In the genomic region with DNA sequence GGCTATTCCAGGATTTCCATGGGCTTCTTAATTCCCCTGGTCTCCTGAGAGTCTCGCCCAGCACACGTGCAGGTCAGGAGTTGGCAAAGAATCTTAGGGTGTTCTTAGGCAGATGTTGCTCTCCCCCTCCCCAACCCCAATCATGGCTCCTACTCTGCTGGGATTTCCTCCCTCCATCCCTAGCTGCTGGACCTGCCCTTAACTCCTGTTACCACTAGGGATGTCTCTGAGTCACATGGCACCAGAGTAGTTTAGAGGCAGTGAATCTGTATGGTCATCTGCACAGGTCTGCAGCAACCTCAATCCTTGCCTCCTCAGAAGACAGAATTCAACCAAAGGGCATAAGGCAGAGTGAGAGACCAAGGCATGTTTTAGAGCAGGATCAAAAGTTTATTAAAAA, we compare ENCODE assay signal across 20 cellular contexts. TPM values are rescaled to one million over a fixed set of nuclear protein-coding genes. Genes with fewer than 3 reads are reported as not detected.
DNase-seq lines count a peak whose midpoint lies in the region; ATAC-seq, FAIRE-seq and TF ChIP-seq lines count a peak whose summit lies in the region.
"Had no signal": no experiment of that assay in that cellular context is flagged by ENCODE, and none has a peak within 500 bp of the region (broad histone marks: within the 10 kb centered on the region; RNA-seq: fewer than 3 reads in every experiment).

No MANE protein-coding gene starts in this region.

- FAIRE-seq in A549 (lab: Jason Lieb, UNC) (no peak), H54 (lab: Jason Lieb, UNC) (no peak)

- CTCF ChIA-PET in A549 (lab: Yijun Ruan, JAX) = interaction anchor here (0.6 to 2.7 kb wide), 3 partner anchors 13 to 136 kb away, joined by 3 to 10 read pairs (median 8); no protein-coding TSS in a partner anchor
- CTCF ChIA-PET in WTC11 (lab: Charles Lee) = interaction anchor here (0.6 to 1.0 kb wide), 4 partner anchors 16 to 139 kb away, joined by 3 to 5 read pairs (median 3); a partner anchor contains a TSS

- intact Hi-C loops in heart right ventricle (cut with DNase I) = no loop called here

- H3K9me3 ChIP-seq in A549 (no peaks in the 10 kb centered on the region), SJCRH30 (replicated peaks) (no peaks in the 10 kb centered on the region), heart right ventricle (peaks cover 0 to 20% (median 0%) of the 10 kb centered on the region in 11 donors)
- H3K9me3 ChIP-seq: transverse colon had no signal

- whole genome bisulfite sequencing in A549 (ENCODE audit: missing lambda C conversion rate) = 97% methylated on average over 2 of the region's 2 CpGs
- WGBS in heart right ventricle, 2 donors = 89 to 97% methylated on average over 2 of the region's 2 CpGs

- H3K36me3 ChIP-seq in SJCRH30 (no peaks in the 10 kb centered on the region), heart right ventricle (no peaks in the 10 kb centered on the region)
- H3K36me3 ChIP-seq: heart left ventricle, transverse colon had no signal

- peaks cover 9% of the 10 kb centered on the region for H3K36me3 Mint-ChIP-seq in WTC11

- DNase-seq in A549 (ENCODE audit: low read depth in 1 of 2, low spot score in 1 of 2) = peak in 1 of 2 experiments; percentile 35
- peak; percentile 42 for DNase-seq in H54 (ENCODE audit: insufficient read length, low spot score)
- DNase-seq in WTC11 (ENCODE audit: low spot score) = no peak
- DNase-seq in foreskin keratinocyte = no peak
- DNase-seq in SJCRH30 = no peak
- DNase-seq in heart right ventricle = no peak
- no peak for DNase-seq in NK-92 treated with Interleukin-12 subunit alpha and Interleukin-12 subunit beta, amount 100 ng/mL, for 24 hours (lab: John Stamatoyannopoulos, UW)
- no peak for DNase-seq in retina
- DNase-seq: activated CD4-positive, alpha-beta memory T cell treated with anti-CD3 and anti-CD28 coated beads, Interleukin-2, amount 10 ng/mL, durations not matched to agents 7 days and 5 days; activated naive CD8-positive, alpha-beta T cell treated with anti-CD3 and anti-CD28 coated beads, Interleukin-2, amount 10 ng/mL, durations not matched to agents 7 days and 5 days; activated T-cell treated with anti-CD3 and anti-CD28 coated beads, Interleukin-2, amount 50 U/mL, for 72 hours; GF-D8; heart left ventricle; left ventricle myocardium superior; naive B cell; NCI-H1436 treated with DMSO at 0.1 percent for 48 hours; NCI-H446 treated with DMSO at 0.1 percent for 48 hours; stimulated activated CD4-positive, alpha-beta T cell treated with anti-CD3 and anti-CD28 coated beads, Interleukin-4, amount 100 ng/mL, for 24 hours; transverse colon had no signal

- TF ChIP-seq EP300 in A549 (IDR thresholded peaks at IDR 0.05) = no peak

- H3K4me3 ChIP-seq in A549 (no peak overlapping the region), SJCRH30 (no peak overlapping the region), heart right ventricle (no peak overlapping the region)
- H3K4me3 ChIP-seq: heart left ventricle, transverse colon had no signal

- POLR2A ChIA-PET in A549 (lab: Yijun Ruan, JAX) (no interaction called here), WTC11 (lab: Charles Lee) (no interaction called here)

- no peaks in the 10 kb centered on the region for H3K27me3 Mint-ChIP-seq in WTC11 (ENCODE audit: low read depth)

- H3K4me2 ChIP-seq in A549 = no peak overlapping the region

- H3K27ac Mint-ChIP-seq in WTC11 = no peak overlapping the region
- H3K27ac Mint-ChIP-seq: activated CD4-positive, alpha-beta memory T cell treated with anti-CD3 and anti-CD28 coated beads, Interleukin-2, amount 10 ng/mL, durations not matched to agents 7 days and 5 days; activated naive CD8-positive, alpha-beta T cell treated with anti-CD3 and anti-CD28 coated beads, Interleukin-2, amount 10 ng/mL, durations not matched to agents 7 days and 5 days; activated T-cell treated with anti-CD3 and anti-CD28 coated beads, Interleukin-2, amount 50 U/mL, for 72 hours had no signal

- H3K4me3 Mint-ChIP-seq in WTC11 = no peak overlapping the region
- H3K4me3 Mint-ChIP-seq: activated CD4-positive, alpha-beta memory T cell treated with anti-CD3 and anti-CD28 coated beads, Interleukin-2, amount 10 ng/mL, durations not matched to agents 7 days and 5 days; activated naive CD8-positive, alpha-beta T cell treated with anti-CD3 and anti-CD28 coated beads, Interleukin-2, amount 10 ng/mL, durations not matched to agents 7 days and 5 days; activated T-cell treated with anti-CD3 and anti-CD28 coated beads, Interleukin-2, amount 50 U/mL, for 72 hours had no signal

- H3K27ac ChIP-seq in A549 (no peak overlapping the region), foreskin keratinocyte (no peak overlapping the region), SJCRH30 (no peak overlapping the region), heart right ventricle (no peak overlapping the region)
- H3K27ac ChIP-seq: heart left ventricle, parathyroid adenoma, transverse colon had no signal

- ATAC-seq in A549 (peak; percentile 83 to 85), WTC11 (peak; percentile 84), foreskin keratinocyte (no peak), heart right ventricle (no peak)
- ATAC-seq: activated T-cell treated with anti-CD3 and anti-CD28 coated beads, Interleukin-2, amount 50 U/mL, for 72 hours; heart left ventricle; left ventricle myocardium superior had no signal

- no peaks in the 10 kb centered on the region for H3K27me3 ChIP-seq in foreskin keratinocyte
- H3K27me3 ChIP-seq in SJCRH30 = no peaks in the 10 kb centered on the region
- H3K27me3 ChIP-seq in heart right ventricle = no peaks in the 10 kb centered on the region
- H3K27me3 ChIP-seq: heart left ventricle, transverse colon had no signal

- TF ChIP-seq RAD21 in A549 (conservative IDR thresholded peaks at IDR 0.05 in 1 of 2, IDR thresholded peaks at IDR 0.05 in 1 of 2) = no peak

- H3K4me1 ChIP-seq in A549 (0 out of 3 replicates have a peak, but pooled peaks cover 3% of the 10 kb centered on the region), foreskin keratinocyte (no peaks in the 10 kb centered on the region), SJCRH30 (no peaks in the 10 kb centered on the region), heart right ventricle (peaks cover 0 to 22% (median 5%) of the 10 kb centered on the region in 9 donors)
- H3K4me1 ChIP-seq: parathyroid adenoma, transverse colon had no signal

- TF ChIP-seq CTCF in A549 (IDR thresholded peaks at IDR 0.05) (no peak), WTC11 (IDR thresholded peaks at IDR 0.05) (no peak), foreskin keratinocyte (conservative IDR thresholded peaks at IDR 0.05) (peak; percentile 21), heart right ventricle (IDR thresholded peaks at IDR 0.05) (no peak)

- peaks cover 18% of the 10 kb centered on the region for H3K9me3 Mint-ChIP-seq in WTC11

- peaks cover 4% of the 10 kb centered on the region; the same call in 1 of the 2 replicates for H3K4me1 Mint-ChIP-seq in WTC11
- H3K4me1 Mint-ChIP-seq: activated CD4-positive, alpha-beta memory T cell treated with anti-CD3 and anti-CD28 coated beads, Interleukin-2, amount 10 ng/mL, durations not matched to agents 7 days and 5 days had no signal

- TF ChIP-seq POLR2A in A549 (IDR thresholded peaks at IDR 0.05; ENCODE audit: low read length) (no peak), H54 (IDR thresholded peaks at IDR 0.05; ENCODE audit: low read depth, low read length) (no peak)

TF ChIP-seq in A549, 52 proteins besides CTCF, POLR2A, EP300 and RAD21:
- no peak for TF ChIP-seq BHLHE40 (IDR thresholded peaks at IDR 0.05; ENCODE audit: low read depth, low read length)
- TF ChIP-seq, protein P1, sequence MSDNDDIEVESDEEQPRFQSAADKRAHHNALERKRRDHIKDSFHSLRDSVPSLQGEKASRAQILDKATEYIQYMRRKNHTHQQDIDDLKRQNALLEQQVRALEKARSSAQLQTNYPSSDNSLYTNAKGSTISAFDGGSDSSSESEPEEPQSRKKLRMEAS (IDR thresholded peaks at IDR 0.05) = no peak
- no peak for TF ChIP-seq JUN (IDR thresholded peaks at IDR 0.05)
- no peak for TF ChIP-seq EHMT2 (IDR thresholded peaks at IDR 0.05; ENCODE audit: low read depth)
- no peak for TF ChIP-seq CEBPB (IDR thresholded peaks at IDR 0.05)

TF ChIP-seq in WTC11, 78 proteins besides CTCF, POLR2A, EP300 and RAD21:
- TF ChIP-seq, protein P2, sequence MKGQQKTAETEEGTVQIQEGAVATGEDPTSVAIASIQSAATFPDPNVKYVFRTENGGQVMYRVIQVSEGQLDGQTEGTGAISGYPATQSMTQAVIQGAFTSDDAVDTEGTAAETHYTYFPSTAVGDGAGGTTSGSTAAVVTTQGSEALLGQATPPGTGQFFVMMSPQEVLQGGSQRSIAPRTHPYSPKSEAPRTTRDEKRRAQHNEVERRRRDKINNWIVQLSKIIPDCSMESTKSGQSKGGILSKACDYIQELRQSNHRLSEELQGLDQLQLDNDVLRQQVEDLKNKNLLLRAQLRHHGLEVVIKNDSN (CRISPR knock-in tag; IDR thresholded peaks at IDR 0.05) = peak; percentile 61
- no peak for TF ChIP-seq EMX1 (CRISPR knock-in tag; IDR thresholded peaks at IDR 0.05)

RNA-seq across cellular contexts. Expression of a gene that starts 51.8 kb away (rescaled TPM):
- 12.8 and 13.8 TPM in 2 replicates for polyA plus RNA-seq in A549 (2011; rRNA removed)
- polyA plus RNA-seq in A549 (2012; cell fraction: cytosol; rRNA removed) = 8.7 and 12.5 TPM in 2 replicates
- 18.6 and 20.9 TPM in 2 replicates for polyA plus RNA-seq in A549 (2012; cell fraction: nucleus; rRNA removed)
- 20.3 to 23.1 TPM (median 21.7 TPM) in 3 replicates for polyA plus RNA-seq in A549 (2017; fragmentation: RNase III; extraction: RNeasy Plus Mini Kit Qiagen cat#74134 plus additional on column Dnase treatment)
- 19.1 and 21.1 TPM in 2 replicates for polyA minus RNA-seq in A549 (2011; rRNA and poly(A)+ RNA removed)
- 5.6 to 7.0 TPM (median 5.9 TPM) in 3 replicates for total RNA-seq in WTC11 (2021)
- 23.0 and 23.9 TPM in 2 replicates for total RNA-seq in foreskin keratinocyte
- 7.9 and 8.0 TPM in 2 replicates for polyA plus RNA-seq in foreskin keratinocyte
- 10.1 and 10.4 TPM in 2 replicates for total RNA-seq in SJCRH30 (2014; rRNA removed; shearing (Covaris generic))
- total RNA-seq in heart right ventricle = 10 to 100 TPM; 14.5 to 28.7 (median 21.3) TPM
- 10 to 100 TPM in 1 of 2 donors, 1 to 10 TPM in 1; 6.3 to 12.0 TPM for polyA plus RNA-seq in heart right ventricle
- total RNA-seq: activated naive CD8-positive, alpha-beta T cell treated with anti-CD3 and anti-CD28 coated beads, Interleukin-2, amount 10 ng/mL, durations not matched to agents 7 days and 5 days had no signal

Comparison
In these comparisons a context has a peak if more than half of its experiments do, and no peak if none do; other contexts are left out.
1. ATAC-seq: peak in A549 (2 of 2) and WTC11 (single experiment); none in foreskin keratinocyte (single experiment) and heart right ventricle (0 of 8).